ENCODE assay signal across 8 cellular contexts in the genomic region with DNA sequence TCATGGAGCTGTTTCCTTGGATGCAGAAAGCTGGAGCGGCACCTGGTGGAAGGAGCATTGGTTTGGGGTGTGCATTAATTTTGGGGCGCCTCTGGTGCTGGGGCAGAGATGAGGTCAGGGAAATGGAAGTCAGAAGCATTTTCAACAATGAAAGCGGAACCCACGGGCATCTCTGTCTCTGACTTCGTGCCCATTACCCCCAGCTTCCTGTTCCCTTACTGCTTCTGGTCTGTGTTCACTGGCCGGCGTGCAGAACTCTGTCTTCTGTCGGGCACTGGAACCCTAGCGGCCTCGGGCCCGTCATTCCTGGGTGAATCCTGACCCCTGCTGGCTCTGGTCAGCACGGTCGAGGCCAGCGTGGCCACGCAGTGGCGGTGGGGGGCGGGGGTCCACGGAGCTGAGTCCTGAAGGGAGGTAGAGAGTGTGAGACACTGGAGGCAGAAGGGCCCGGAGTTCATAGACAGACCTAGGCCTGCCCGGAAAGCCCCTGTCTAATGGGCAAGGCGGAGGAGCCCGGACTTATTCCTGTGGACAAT. TPM values are rescaled to one million over a fixed set of nuclear protein-coding genes. Genes with fewer than 3 reads are reported as not detected.
DNase-seq lines count a peak whose midpoint lies in the region; ATAC-seq and TF ChIP-seq lines count a peak whose summit lies in the region.

No MANE protein-coding gene starts in this region.

- no peak overlapping the region for H2AFZ ChIP-seq in PC-9

- H3K4me1 Mint-ChIP-seq in endodermal cell, result peaks cover 3% of the 10 kb centered on the region
- no peaks in the 10 kb centered on the region for H3K4me1 Mint-ChIP-seq in mesothelial cell of epicardium

- BruUV-seq in PC-9 (replicated peaks; lab: Mats Ljungman, UMichigan), result no TSS peak

- no peak overlapping the region for H3K9ac ChIP-seq in endodermal cell (ENCODE audit: extremely low read depth, low read length, poor library complexity, severe bottlenecking)

- DNase-seq in GM12864 (ENCODE audit: low read depth) (no peak), PC-9 (peak in 1 of 2 experiments; percentile 52), endodermal cell (peak; percentile 90), mesothelial cell of epicardium (ENCODE audit: low spot score in 2 of 2, unreplicated experiment in 2 of 2) (no peak)
- DNase-seq in activated effector memory CD4-positive, alpha-beta T cell treated with Interleukin-2 at 50 U/mL for 16 hours, result no peak

- ATAC-seq in HG02973 (IDR thresholded peaks at IDR 0.05; ENCODE audit: unreplicated experiment) (no peak), GM18511 (IDR thresholded peaks at IDR 0.05; ENCODE audit: unreplicated experiment) (no peak)

- no peak overlapping the region for H3K27ac Mint-ChIP-seq in endodermal cell
- H3K27ac Mint-ChIP-seq in mesothelial cell of epicardium, result no peak overlapping the region

- H3K79me2 ChIP-seq in PC-9 (ENCODE audit: low read depth), result no peaks in the 10 kb centered on the region

- WGBS in endodermal cell (ENCODE audit: insufficient coverage in 1 of 2, insufficient read length in 1 of 2), 2 experiments, result 42 to 46% methylated on average over 14 to 22 of the region's 22 CpGs

- no peaks in the 10 kb centered on the region for H3K4me1 ChIP-seq in PC-9 (replicated peaks; ENCODE audit: insufficient read depth)
- H3K4me1 ChIP-seq in endodermal cell (ENCODE audit: control insufficient read depth, insufficient read depth, low read length), result no peaks in the 10 kb centered on the region

- H3F3A ChIP-seq in PC-9 (ENCODE audit: insufficient read depth, low read depth), result no peaks in the 10 kb centered on the region

- H3K27me3 ChIP-seq in PC-9 (ENCODE audit: insufficient read depth, low read depth), result no peaks in the 10 kb centered on the region
- no peaks in the 10 kb centered on the region for H3K27me3 ChIP-seq in endodermal cell (ENCODE audit: control insufficient read depth, insufficient read depth, low read length, poor library complexity, severe bottlenecking)

- H3K4me3 Mint-ChIP-seq in endodermal cell, result no peak overlapping the region
- no peak overlapping the region for H3K4me3 Mint-ChIP-seq in mesothelial cell of epicardium

- TF ChIP-seq CTCF in 22Rv1 (IDR thresholded peaks at IDR 0.05) (peak; percentile 65), GM12864 (IDR thresholded peaks at IDR 0.05; ENCODE audit: low read depth, low read length, missing control alignments) (peak; percentile 46), PC-9 (conservative IDR thresholded peaks at IDR 0.05) (peak; percentile 62), endodermal cell (conservative IDR thresholded peaks at IDR 0.05) (peak; percentile 87), mesothelial cell of epicardium (IDR thresholded peaks at IDR 0.05; ENCODE audit: unreplicated experiment) (peak; percentile 18)

- no peaks in the 10 kb centered on the region for H4K20me1 ChIP-seq in PC-9 (ENCODE audit: insufficient read depth)

- H3K4me3 ChIP-seq in GM12864 (ENCODE audit: low read depth, low read length) (no peak overlapping the region), PC-9 (no peak overlapping the region), endodermal cell (ENCODE audit: low read length) (no peak overlapping the region)

- intact Hi-C loops in PC-9 (cut with micrococcal nuclease; ENCODE audit: unreplicated experiment), result loop anchor here (1.0 kb wide), 1 partner anchor 80 kb away; a partner anchor contains a TSS

- POLR2A ChIA-PET in PC-9 (lab: Charles Lee; ENCODE audit: unreplicated experiment), result interaction anchor here (0.5 kb wide), 1 partner anchor 41 kb away, joined by 4 read pairs; no protein-coding TSS in a partner anchor

- H3K27me3 Mint-ChIP-seq in endodermal cell (ENCODE audit: insufficient read depth) (peaks cover 25% of the 10 kb centered on the region), mesothelial cell of epicardium (ENCODE audit: low read depth) (peaks cover 21% of the 10 kb centered on the region)

- no peaks in the 10 kb centered on the region for H3K9me2 ChIP-seq in PC-9 (ENCODE audit: insufficient read depth)

- no peaks in the 10 kb centered on the region for H3K36me3 ChIP-seq in PC-9 (ENCODE audit: low read depth)
- no peaks in the 10 kb centered on the region for H3K36me3 ChIP-seq in endodermal cell (ENCODE audit: control insufficient read depth, insufficient read depth, low read length)

- H3K4me2 ChIP-seq in PC-9, result no peak overlapping the region

- H3K9me3 Mint-ChIP-seq in endodermal cell (peaks cover 14% of the 10 kb centered on the region), mesothelial cell of epicardium (peaks cover 12% of the 10 kb centered on the region)

- CTCF ChIA-PET in PC-9 (lab: Charles Lee), result interaction anchor here (0.5 to 1.4 kb wide), 4 partner anchors 49 to 165 kb away, joined by 3 to 16 read pairs (median 6); a partner anchor contains a TSS

- no peaks in the 10 kb centered on the region for H3K36me3 Mint-ChIP-seq in endodermal cell (ENCODE audit: low read depth)
- H3K36me3 Mint-ChIP-seq in mesothelial cell of epicardium, result no peaks in the 10 kb centered on the region

- H3K9me3 ChIP-seq in PC-9 (ENCODE audit: insufficient read depth, low read depth), result no peaks in the 10 kb centered on the region
- H3K9me3 ChIP-seq in endodermal cell (ENCODE audit: control insufficient read depth, low read length), result peaks cover 15% of the 10 kb centered on the region

- H3K27ac ChIP-seq in 22Rv1 (no peak overlapping the region), PC-9 (no peak overlapping the region), endodermal cell (ENCODE audit: low read depth, low read length) (no peak overlapping the region)

RNA-seq across cellular contexts. Expression of a gene that starts 7.9 kb away (rescaled TPM):
- total RNA-seq in PC-9 (2021) (0.18 TPM in 1 of 2 replicates, not detected in the other), endodermal cell (1 to 10 TPM in 1 of 2 donors, under 1 TPM in 1; 0.20 to 1.0 TPM), mesothelial cell of epicardium (0.59 to 0.60 TPM (median 0.60 TPM) in 3 replicates)
- polyA plus RNA-seq in endodermal cell (2013, experiment 1 of 2), result 2.3 TPM
- polyA plus RNA-seq in endodermal cell (2013, experiment 2 of 2), result 1.9 TPM

RNA-seq across cellular contexts. Expression of a gene that starts 12.5 kb away (rescaled TPM):
- total RNA-seq in PC-9 (2021), result 80.2 and 83.4 TPM in 2 replicates
- total RNA-seq in endodermal cell, result 100 to 1,000 TPM; 141 to 149 TPM
- 215 TPM for polyA plus RNA-seq in endodermal cell (2013, experiment 1 of 2)
- 206 TPM for polyA plus RNA-seq in endodermal cell (2013, experiment 2 of 2)
- total RNA-seq in mesothelial cell of epicardium, result 141 to 149 TPM (median 142 TPM) in 3 replicates

RNA-seq across cellular contexts. Expression of a gene that starts 12.6 kb away (rescaled TPM):
- total RNA-seq in PC-9 (2021) (49.6 and 64.1 TPM in 2 replicates), endodermal cell (100 to 1,000 TPM; 115 to 118 TPM), mesothelial cell of epicardium (189 to 202 TPM (median 196 TPM) in 3 replicates)
- 88.6 TPM for polyA plus RNA-seq in endodermal cell (2013, experiment 1 of 2)
- 73.4 TPM for polyA plus RNA-seq in endodermal cell (2013, experiment 2 of 2)

RNA-seq across cellular contexts. Expression of a gene that starts 33.9 kb away (rescaled TPM):
- total RNA-seq in PC-9 (2021) (not detected in 2 replicates), endodermal cell (not detected), mesothelial cell of epicardium (0.11 TPM in 1 of 3 replicates, not detected in the others)
- polyA plus RNA-seq in endodermal cell (2013, experiment 1 of 2), result not detected
- 0.08 TPM for polyA plus RNA-seq in endodermal cell (2013, experiment 2 of 2)

RNA-seq across cellular contexts. Expression of a gene that starts 44.2 kb away (rescaled TPM):
- total RNA-seq in PC-9 (2021), result 0.10 and 0.20 TPM in 2 replicates
- total RNA-seq in endodermal cell, result 1 to 10 TPM in 1 of 2 donors, under 1 TPM in 1; 0.73 to 1.2 TPM
- polyA plus RNA-seq in endodermal cell (2013, experiment 1 of 2), result 1.2 TPM
- 1.2 TPM for polyA plus RNA-seq in endodermal cell (2013, experiment 2 of 2)
- total RNA-seq in mesothelial cell of epicardium, result 0.84 to 1.4 TPM (median 1.2 TPM) in 3 replicates

Comparison
In these comparisons a context has a peak if more than half of its experiments do, and no peak if none do; other contexts are left out.
1. CTCF ChIP-seq: peak in every context shown above with its lines; median percentile 87 in endodermal cell; 65 in 22Rv1; 62 in PC-9; 46 in GM12864; 18 in mesothelial cell of epicardium.